13 cellular contexts compared by ENCODE assay signal in genomic region chr19:19409235-19410030, GRCh38. TPM values are rescaled to one million over a fixed set of nuclear protein-coding genes. Genes with fewer than 3 reads are reported as not detected.
DNase-seq lines count a peak whose midpoint lies in the region; ATAC-seq and TF ChIP-seq lines count a peak whose summit lies in the region.
"Had no signal": no experiment of that assay in that cellular context is flagged by ENCODE, and none has a peak within 500 bp of the region (broad histone marks: within the 10 kb centered on the region; RNA-seq: fewer than 3 reads in every experiment).

No MANE protein-coding gene starts in this region.

- H3K4me3 ChIP-seq in HEK293 (ENCODE audit: low read depth, low read length) = no peak overlapping the region

- CTCF ChIA-PET in HEK293 (lab: Yijun Ruan, JAX) = interaction anchor here (1.3 to 2.4 kb wide), 2 partner anchors 70 to 81 kb away, joined by 3 to 10 read pairs; no protein-coding TSS in a partner anchor

- no peaks in the 10 kb centered on the region for H3K27me3 Mint-ChIP-seq in activated T-cell treated with anti-CD3 and anti-CD28 coated beads, Interleukin-2, amount 50 U/mL, for 72 hours (ENCODE audit: low read depth)
- no peaks in the 10 kb centered on the region for H3K27me3 Mint-ChIP-seq in naive thymus-derived CD8-positive, alpha-beta T cell

- H3K27ac ChIP-seq in C4-2B = peak overlapping the region; percentile 0; the same call in 1 of the 2 replicates
- no peak overlapping the region for H3K27ac ChIP-seq in HEK293 (ENCODE audit: extremely low read depth, low read depth, low read length)

- peak overlapping the region; percentile 76 for H3K27ac Mint-ChIP-seq in activated T-cell treated with anti-CD3 and anti-CD28 coated beads, Interleukin-2, amount 50 U/mL, for 72 hours
- H3K27ac Mint-ChIP-seq in naive thymus-derived CD8-positive, alpha-beta T cell = peak overlapping the region; percentile 60 to 92 (median 88)

- in situ Hi-C loops in GM13976 (cut with MboI; ENCODE audit: low sequenced_read_pairs, unreplicated experiment) = no loop called here

- H3K9me3 ChIP-seq in HEK293 (ENCODE audit: control insufficient read depth, insufficient read depth, low read depth, low read length) = no peaks in the 10 kb centered on the region

- H3K4me1 Mint-ChIP-seq in activated T-cell treated with anti-CD3 and anti-CD28 coated beads, Interleukin-2, amount 50 U/mL, for 72 hours (ENCODE audit: low read depth) = peaks cover 84% of the 10 kb centered on the region
- peaks cover 46 to 85% (median 83%) of the 10 kb centered on the region in 4 donors for H3K4me1 Mint-ChIP-seq in naive thymus-derived CD8-positive, alpha-beta T cell

- POLR2A ChIA-PET in HEK293 (lab: Yijun Ruan, JAX) = no interaction called here
- POLR2A ChIA-PET in naive thymus-derived CD8-positive, alpha-beta T cell (lab: Charles Lee) = interaction anchor here (0.6 to 1.5 kb wide), 4 partner anchors 41 to 77 kb away, joined by 3 to 4 read pairs (median 3); no protein-coding TSS in a partner anchor

- no peaks in the 10 kb centered on the region for H3K9me3 Mint-ChIP-seq in activated T-cell treated with anti-CD3 and anti-CD28 coated beads, Interleukin-2, amount 50 U/mL, for 72 hours
- no peaks in the 10 kb centered on the region for H3K9me3 Mint-ChIP-seq in naive thymus-derived CD8-positive, alpha-beta T cell

- ATAC-seq in activated T-cell treated with anti-CD3 and anti-CD28 coated beads, Interleukin-2, amount 50 U/mL, for 72 hours (replicated peaks in 1 of 2) = no peak
- ATAC-seq in naive thymus-derived CD8-positive, alpha-beta T cell = no peak

- H3K4me3 Mint-ChIP-seq in activated T-cell treated with anti-CD3 and anti-CD28 coated beads, Interleukin-2, amount 50 U/mL, for 72 hours = peak overlapping the region; percentile 72 to 77
- H3K4me3 Mint-ChIP-seq in naive thymus-derived CD8-positive, alpha-beta T cell = peak overlapping the region in 9 of 10 donors; percentile 29 to 85 (median 65)

- H3K36me3 Mint-ChIP-seq in activated T-cell treated with anti-CD3 and anti-CD28 coated beads, Interleukin-2, amount 50 U/mL, for 72 hours (ENCODE audit: insufficient read depth in 2 of 2) = peaks cover 3 to 4% of the 10 kb centered on the region in 2 donors
- H3K36me3 Mint-ChIP-seq in naive thymus-derived CD8-positive, alpha-beta T cell = peaks cover 0 to 10% (median 0%) of the 10 kb centered on the region in 3 donors

- H3K36me3 ChIP-seq in HEK293 (ENCODE audit: control insufficient read depth in 2 of 2, insufficient read depth in 1 of 2, low read length in 2 of 2) = peaks cover 0 to 4% of the 10 kb centered on the region in 2 experiments; a peak in 2 of 3 replicates

- H3K4me1 ChIP-seq in HEK293 (ENCODE audit: control insufficient read depth, insufficient read depth, low read length) = peaks cover 13% of the 10 kb centered on the region; the same call in 1 of the 2 replicates

- DNase-seq in activated T-cell treated with anti-CD3 and anti-CD28 coated beads, Interleukin-2, amount 50 U/mL, for 72 hours = no peak
- DNase-seq in naive thymus-derived CD8-positive, alpha-beta T cell = no peak
- DNase-seq in NCI-H187 (lab: John Stamatoyannopoulos, UW) = no peak
- DNase-seq in GM13976 (ENCODE audit: low spot score) = no peak
- DNase-seq in NK-92 (lab: John Stamatoyannopoulos, UW; ENCODE audit: unreplicated experiment) = no peak
- DNase-seq in SIG-M5 treated with dmso at 0.1 percent for 504 hours (lab: John Stamatoyannopoulos, UW; ENCODE audit: unreplicated experiment) = no peak
- DNase-seq: effector CD8-positive, alpha-beta T cell; Kasumi-1; mesenchymal stem cell; retina; SHP77 had no signal

- TF ChIP-seq CTCF in C4-2B (conservative IDR thresholded peaks at IDR 0.05) (no peak), HEK293 (tag by site-specific recombination; IDR thresholded peaks at IDR 0.05) (no peak), GM13976 (IDR thresholded peaks at IDR 0.05; ENCODE audit: borderline replicate concordance, control extremely low read depth, extremely low read depth, insufficient read depth, missing control alignments) (no peak)

TF ChIP-seq in HEK293, 187 proteins besides CTCF, POLR2A, EP300 and RAD21:
- TF ChIP-seq ZNF560 (tag by site-specific recombination; IDR thresholded peaks at IDR 0.05; ENCODE audit: borderline replicate concordance) (no peak), KLF10 (tag by site-specific recombination; IDR thresholded peaks at IDR 0.05) (no peak), KLF17 (tag by site-specific recombination; IDR thresholded peaks at IDR 0.05) (no peak), ZNF600 (tag by site-specific recombination; IDR thresholded peaks at IDR 0.05) (peak; percentile 54; the same call in 1 of the 2 replicates), ZNF239 (tag by site-specific recombination; IDR thresholded peaks at IDR 0.05) (no peak), TSHZ1 (tag by site-specific recombination; IDR thresholded peaks at IDR 0.05; ENCODE audit: borderline replicate concordance) (no peak), ZSCAN5A (tag by site-specific recombination; IDR thresholded peaks at IDR 0.05) (no peak), ZSCAN23 (tag by site-specific recombination; IDR thresholded peaks at IDR 0.05) (no peak)

RNA-seq across cellular contexts. Expression of gene GATAD2A, which starts 4.0 kb away (rescaled TPM):
- total RNA-seq in activated T-cell treated with anti-CD3 and anti-CD28 coated beads, Interleukin-2, amount 50 U/mL, for 72 hours = 100 to 1,000 TPM; 100 to 126 TPM
- total RNA-seq in naive thymus-derived CD8-positive, alpha-beta T cell = 100 to 1,000 TPM; 101 to 107 TPM
- 10 to 100 TPM; 14.5 to 35.1 (median 20.2) TPM for polyA plus RNA-seq in naive thymus-derived CD8-positive, alpha-beta T cell
